Comparison of ENCODE assay signal across 9 cellular contexts in the genomic region with DNA sequence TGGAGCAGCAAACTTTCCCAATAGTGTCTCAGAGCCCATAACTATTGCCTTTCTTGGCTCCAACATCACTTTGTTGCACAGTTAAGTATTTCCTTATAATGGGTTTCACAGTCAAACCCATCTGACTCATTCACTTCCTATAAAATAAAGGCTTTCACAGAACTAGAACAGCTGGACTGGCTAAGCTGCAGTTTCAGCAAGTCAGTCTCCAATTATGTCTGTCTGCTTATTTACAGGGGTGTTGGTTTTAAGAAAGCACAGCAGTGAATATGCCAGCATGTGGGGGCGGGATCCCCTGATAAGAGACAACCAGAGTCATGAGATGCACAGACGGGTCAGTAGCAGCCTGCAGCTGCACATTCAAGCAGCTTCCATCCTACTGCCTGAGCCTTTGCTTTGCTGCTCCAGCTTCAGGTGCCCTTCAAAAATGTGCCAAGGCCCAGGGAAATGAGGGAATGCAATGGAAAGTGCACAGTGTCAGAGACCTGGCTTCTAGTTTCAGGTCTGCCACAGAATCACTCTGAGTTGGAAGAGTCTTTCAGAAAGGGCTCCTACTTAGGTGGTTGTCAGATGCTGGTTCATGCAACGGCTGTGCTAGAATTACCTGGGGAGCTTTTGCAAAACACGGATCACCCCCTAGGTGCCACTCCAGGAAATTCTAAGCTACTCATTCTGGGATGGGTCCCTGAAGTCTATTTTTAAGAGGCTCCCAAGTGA. TPM values are rescaled to one million over a fixed set of nuclear protein-coding genes. Genes with fewer than 3 reads are reported as not detected.
DNase-seq lines count a peak whose midpoint lies in the region; ATAC-seq and TF ChIP-seq lines count a peak whose summit lies in the region.
"Had no signal": no experiment of that assay in that cellular context is flagged by ENCODE, and none has a peak within 500 bp of the region (broad histone marks: within the 10 kb centered on the region; RNA-seq: fewer than 3 reads in every experiment).

No MANE protein-coding gene starts in this region.

- peaks cover 28% of the 10 kb centered on the region for H3K4me1 Mint-ChIP-seq in T-helper 2 cell treated with Interferon-gamma antibody and Interleukin-4, amounts not matched to agents 5 μg/mL and 100 μg/mL, for 36 hours (ENCODE audit: low read depth)
- no peaks in the 10 kb centered on the region for H3K4me1 Mint-ChIP-seq in neural progenitor cell

- H2AFZ ChIP-seq in smooth muscle cell (ENCODE audit: low read depth), result no peak overlapping the region
- no peak overlapping the region for H2AFZ ChIP-seq in neural progenitor cell (replicated peaks)

- no peak overlapping the region for H3K4me3 ChIP-seq in smooth muscle cell
- no peak overlapping the region for H3K4me3 ChIP-seq in neural progenitor cell

- 47% methylated on average over 4 of the region's 4 CpGs for WGBS in smooth muscle cell (ENCODE audit: low lambda C conversion rate)

- DNase-seq in NCI-H82 (lab: John Stamatoyannopoulos, UW) (peak; percentile 71), NCI-H82 treated with DMSO at 0.1 percent for 48 hours (lab: John Stamatoyannopoulos, UW; ENCODE audit: unreplicated experiment) (no peak), foreskin melanocyte (peak; percentile 94), smooth muscle cell (lab: John Stamatoyannopoulos, UW; ENCODE audit: unreplicated experiment) (peak; percentile 33), neural progenitor cell (ENCODE audit: low spot score) (no peak)
- peak; percentile 66 for DNase-seq in T-helper 2 cell treated with Interferon-gamma antibody and Interleukin-4, amounts not matched to agents 5 μg/mL and 100 μg/mL, for 36 hours (ENCODE audit: low spot score)

- H3K27me3 Mint-ChIP-seq in T-helper 2 cell treated with Interferon-gamma antibody and Interleukin-4, amounts not matched to agents 5 μg/mL and 100 μg/mL, for 36 hours (ENCODE audit: low read depth), result no peaks in the 10 kb centered on the region
- H3K27me3 Mint-ChIP-seq in neural progenitor cell (ENCODE audit: insufficient read depth, low read depth), result no peaks in the 10 kb centered on the region

- ATAC-seq in HG02759 (IDR thresholded peaks at IDR 0.05; ENCODE audit: unreplicated experiment) (no peak), GM21360 (IDR thresholded peaks at IDR 0.05; ENCODE audit: unreplicated experiment) (no peak)

- no peaks in the 10 kb centered on the region for H3K9me3 ChIP-seq in smooth muscle cell (replicated peaks; ENCODE audit: low read depth)
- no peaks in the 10 kb centered on the region for H3K9me3 ChIP-seq in neural progenitor cell (ENCODE audit: low read depth)

- no peaks in the 10 kb centered on the region for H3K9me3 Mint-ChIP-seq in T-helper 2 cell treated with Interferon-gamma antibody and Interleukin-4, amounts not matched to agents 5 μg/mL and 100 μg/mL, for 36 hours
- no peaks in the 10 kb centered on the region for H3K9me3 Mint-ChIP-seq in neural progenitor cell

- H3K27ac ChIP-seq in smooth muscle cell (ENCODE audit: low read depth), result peak overlapping the region; percentile 46
- H3K27ac ChIP-seq in neural progenitor cell, result no peak overlapping the region
- H3K27ac ChIP-seq: 22Rv1 had no signal

- peaks cover 4% of the 10 kb centered on the region for H3F3A ChIP-seq in smooth muscle cell (ENCODE audit: low read depth)
- H3F3A ChIP-seq in neural progenitor cell (ENCODE audit: low read depth), result no peaks in the 10 kb centered on the region

- H3K36me3 ChIP-seq in smooth muscle cell (ENCODE audit: low read depth), result peaks cover 7% of the 10 kb centered on the region
- no peaks in the 10 kb centered on the region for H3K36me3 ChIP-seq in neural progenitor cell

- no peaks in the 10 kb centered on the region for H3K27me3 ChIP-seq in smooth muscle cell (ENCODE audit: low read depth)
- H3K27me3 ChIP-seq in neural progenitor cell, result no peaks in the 10 kb centered on the region

- H3K79me2 ChIP-seq in smooth muscle cell (ENCODE audit: low read depth) (no peaks in the 10 kb centered on the region), neural progenitor cell (ENCODE audit: low read depth) (no peaks in the 10 kb centered on the region)

- no peak overlapping the region for H3K9ac ChIP-seq in smooth muscle cell (ENCODE audit: low read depth)
- no peak overlapping the region for H3K9ac ChIP-seq in neural progenitor cell

- H3K4me1 ChIP-seq in smooth muscle cell (ENCODE audit: low read depth) (no peaks in the 10 kb centered on the region), neural progenitor cell (no peaks in the 10 kb centered on the region)

- peaks cover 14% of the 10 kb centered on the region for H4K20me1 ChIP-seq in smooth muscle cell (ENCODE audit: low read depth)
- H4K20me1 ChIP-seq in neural progenitor cell (ENCODE audit: low read depth), result no peaks in the 10 kb centered on the region

- no peak overlapping the region for H3K4me3 Mint-ChIP-seq in T-helper 2 cell treated with Interferon-gamma antibody and Interleukin-4, amounts not matched to agents 5 μg/mL and 100 μg/mL, for 36 hours
- no peak overlapping the region for H3K4me3 Mint-ChIP-seq in neural progenitor cell

- H3K4me2 ChIP-seq in smooth muscle cell (peak overlapping the region; percentile 11), neural progenitor cell (no peak overlapping the region)

- H3K27ac Mint-ChIP-seq in T-helper 2 cell treated with Interferon-gamma antibody and Interleukin-4, amounts not matched to agents 5 μg/mL and 100 μg/mL, for 36 hours, result peak overlapping the region; percentile 14
- no peak overlapping the region for H3K27ac Mint-ChIP-seq in neural progenitor cell

- TF ChIP-seq CTCF in smooth muscle cell (IDR thresholded peaks at IDR 0.05; ENCODE audit: borderline replicate concordance, insufficient read depth, poor library complexity, severe bottlenecking) (no peak), neural progenitor cell (IDR thresholded peaks at IDR 0.05) (no peak)

- H3K36me3 Mint-ChIP-seq in T-helper 2 cell treated with Interferon-gamma antibody and Interleukin-4, amounts not matched to agents 5 μg/mL and 100 μg/mL, for 36 hours (ENCODE audit: low read depth), result peaks cover 65% of the 10 kb centered on the region
- peaks cover 18% of the 10 kb centered on the region for H3K36me3 Mint-ChIP-seq in neural progenitor cell

RNA-seq across cellular contexts. Expression of a gene that starts 24.8 kb away (rescaled TPM):
- total RNA-seq in smooth muscle cell (11.2 and 13.5 TPM in 2 replicates), neural progenitor cell (ENCODE audit: low replicate concordance) (11.5 and 14.2 TPM in 2 replicates)
- polyA plus RNA-seq in smooth muscle cell, result 12.3 and 13.8 TPM in 2 replicates

RNA-seq across cellular contexts. Expression of a gene that starts 38.6 kb away (rescaled TPM):
- total RNA-seq in smooth muscle cell (40.9 and 84.1 TPM in 2 replicates), neural progenitor cell (ENCODE audit: low replicate concordance) (13.5 and 14.5 TPM in 2 replicates)
- polyA plus RNA-seq in smooth muscle cell, result 59.0 and 98.5 TPM in 2 replicates

RNA-seq across cellular contexts. Expression of a gene that starts 53.5 kb away (rescaled TPM):
- total RNA-seq in smooth muscle cell (not detected in 2 replicates), neural progenitor cell (ENCODE audit: low replicate concordance) (1.0 TPM in 1 of 2 replicates, not detected in the other)
- polyA plus RNA-seq in smooth muscle cell, result 0.24 TPM in 1 of 2 replicates, not detected in the other

Comparison
In these comparisons a context has a peak if more than half of its experiments do, and no peak if none do; other contexts are left out.
1. DNase-seq: peak in NCI-H82 (single experiment), T-helper 2 cell treated with Interferon-gamma antibody and Interleukin-4, amounts not matched to agents 5 μg/mL and 100 μg/mL, for 36 hours (single experiment), foreskin melanocyte (single experiment) and smooth muscle cell (single experiment); none in NCI-H82 treated with DMSO at 0.1 percent for 48 hours (single experiment) and neural progenitor cell (single experiment).